1 cellular context compared by ENCODE assay signal in genomic region chr16:31713071-31713944, GRCh38.
A peak's percentile ranks its signal among the peaks of the same experiment; 100 is the strongest.
TF ChIP-seq lines count a peak whose summit lies in the region.

No MANE protein-coding gene starts in this region.

TF ChIP-seq in K562, 482 proteins besides CTCF, POLR2A, EP300 and RAD21 (continued from another document):
- 0 out of 2 replicates have a peak, but pooled peaks have one; percentile 22 for TF ChIP-seq ZBTB40 (IDR thresholded peaks at IDR 0.05)
- no peak for TF ChIP-seq ZBTB40 (CRISPR knock-in tag; IDR thresholded peaks at IDR 0.05)
- no peak for TF ChIP-seq ZBED1 (IDR thresholded peaks at IDR 0.05)
- no peak for TF ChIP-seq CBFA2T2 (conservative IDR thresholded peaks at IDR 0.05)
- TF ChIP-seq ID3 (CRISPR knock-in tag; IDR thresholded peaks at IDR 0.05): no peak
- 0 out of 2 replicates have a peak, but pooled peaks have one; percentile 18 for TF ChIP-seq ID3 (tag; IDR thresholded peaks at IDR 0.05)
- TF ChIP-seq RBM15 (IDR thresholded peaks at IDR 0.05; ENCODE audit: insufficient read depth, low read length): no peak
- no peak for TF ChIP-seq ZNF695 (CRISPR knock-in tag; IDR thresholded peaks at IDR 0.05)
- no peak for TF ChIP-seq ZNF780A (CRISPR knock-in tag; IDR thresholded peaks at IDR 0.05)
- 0 out of 2 replicates have a peak, but pooled peaks have one; percentile 10 for TF ChIP-seq ZBTB33 (CRISPR knock-in tag; IDR thresholded peaks at IDR 0.05)
- peak; percentile 84 for TF ChIP-seq RBM25 (IDR thresholded peaks at IDR 0.05; ENCODE audit: low read depth, low read length, severe bottlenecking)
- TF ChIP-seq ZNF408 (CRISPR knock-in tag; IDR thresholded peaks at IDR 0.05; ENCODE audit: low read depth): no peak
- TF ChIP-seq PHF20 (IDR thresholded peaks at IDR 0.05; ENCODE audit: partially characterized antibody): peak; percentile 59
- TF ChIP-seq BCL6 (CRISPR knock-in tag; IDR thresholded peaks at IDR 0.05): no peak
- TF ChIP-seq MIER1 (IDR thresholded peaks at IDR 0.05; ENCODE audit: low read depth): no peak
- peak; percentile 95 for TF ChIP-seq POLR2B (IDR thresholded peaks at IDR 0.05; ENCODE audit: low read depth, partially characterized antibody)
- no peak for TF ChIP-seq NR2C1 (IDR thresholded peaks at IDR 0.05)
- no peak for TF ChIP-seq NR2C1 (tag; IDR thresholded peaks at IDR 0.05)
- TF ChIP-seq ZNF766 (CRISPR knock-in tag; conservative IDR thresholded peaks at IDR 0.05): no peak
- no peak for TF ChIP-seq ZNF436 (CRISPR knock-in tag; IDR thresholded peaks at IDR 0.05)
- TF ChIP-seq ZNF644 (tag; IDR thresholded peaks at IDR 0.05; ENCODE audit: low read depth): no peak; the same call in 1 of the 2 replicates
- no peak for TF ChIP-seq HNRNPUL1 (IDR thresholded peaks at IDR 0.05; ENCODE audit: low read length)
- 0 out of 2 replicates have a peak, but pooled peaks have one; percentile 48 for TF ChIP-seq THRB (CRISPR knock-in tag; conservative IDR thresholded peaks at IDR 0.05)
- no peak for TF ChIP-seq ZNF384 (IDR thresholded peaks at IDR 0.05; ENCODE audit: low read depth, low read length)
- TF ChIP-seq KDM2B (CRISPR knock-in tag; IDR thresholded peaks at IDR 0.05): no peak
- TF ChIP-seq ATF4 (CRISPR knock-in tag; IDR thresholded peaks at IDR 0.05): peak; percentile 9
- TF ChIP-seq HMGN3 (IDR thresholded peaks at IDR 0.05; ENCODE audit: borderline replicate concordance, extremely low read depth, insufficient read length, low read depth, low read length): peak; percentile 28
- TF ChIP-seq TAF7 (tag; IDR thresholded peaks at IDR 0.05): peak; percentile 94
- TF ChIP-seq ZNF253 (CRISPR knock-in tag; conservative IDR thresholded peaks at IDR 0.05): no peak
- TF ChIP-seq CREB1 (IDR thresholded peaks at IDR 0.05): no peak
- peak; percentile 41; the same call in 1 of the 2 replicates for TF ChIP-seq CREB1 (CRISPR knock-in tag; IDR thresholded peaks at IDR 0.05)
- peak; percentile 46 for TF ChIP-seq ETV1 (tag; conservative IDR thresholded peaks at IDR 0.05; ENCODE audit: low read depth)
- no peak for TF ChIP-seq HOMEZ (CRISPR knock-in tag; IDR thresholded peaks at IDR 0.05)
- TF ChIP-seq HEY1 (CRISPR knock-in tag; IDR thresholded peaks at IDR 0.05; ENCODE audit: borderline replicate concordance): 0 out of 2 replicates have a peak, but pooled peaks have one; percentile 60
- no peak for TF ChIP-seq TSC22D4 (tag; IDR thresholded peaks at IDR 0.05)
- TF ChIP-seq KAT7 (CRISPR knock-in tag; IDR thresholded peaks at IDR 0.05; ENCODE audit: borderline replicate concordance): peak; percentile 77; the same call in 1 of the 2 replicates
- TF ChIP-seq CLOCK (CRISPR knock-in tag; IDR thresholded peaks at IDR 0.05; ENCODE audit: borderline replicate concordance): no peak
- TF ChIP-seq HIVEP1 (CRISPR knock-in tag; IDR thresholded peaks at IDR 0.05): no peak
- no peak for TF ChIP-seq RAD51 (IDR thresholded peaks at IDR 0.05; ENCODE audit: borderline replicate concordance, low read depth)
- peak; percentile 79 for TF ChIP-seq RBBP5 (IDR thresholded peaks at IDR 0.05; ENCODE audit: borderline replicate concordance, insufficient read depth, low read length, poor library complexity, severe bottlenecking)
